Comparison of ENCODE assay signal across 21 cellular contexts in the genomic region with DNA sequence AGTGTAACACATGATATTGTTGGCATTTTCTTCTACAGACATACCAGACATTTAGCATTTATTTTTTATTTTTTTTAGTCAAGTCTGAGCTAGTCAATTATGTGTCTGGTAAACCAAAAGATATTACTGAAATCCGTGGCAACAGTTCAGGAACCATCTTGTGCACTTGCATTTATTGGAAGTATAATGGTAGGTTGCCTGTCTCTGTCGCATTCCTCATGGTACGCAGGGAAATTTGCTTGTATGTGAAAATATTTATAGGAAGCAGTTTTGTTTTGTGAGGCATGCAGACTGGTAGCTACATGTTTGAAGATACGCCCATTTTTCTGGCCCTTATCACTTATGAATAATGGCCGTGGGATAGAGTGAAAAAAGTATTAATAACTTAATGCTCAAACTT.
DNase-seq lines count a peak whose midpoint lies in the region; ATAC-seq, FAIRE-seq and TF ChIP-seq lines count a peak whose summit lies in the region.
"Had no signal": no experiment of that assay in that cellular context is flagged by ENCODE, and none has a peak within 500 bp of the region (broad histone marks: within the 10 kb centered on the region; RNA-seq: fewer than 3 reads in every experiment).

No MANE protein-coding gene starts in this region.

- no peak for ATAC-seq in GM18511 (IDR thresholded peaks at IDR 0.05; ENCODE audit: unreplicated experiment)
- ATAC-seq: activated CD8-positive, alpha-beta T cell treated with anti-CD3 and anti-CD28 coated beads, Interleukin-2, amount 10 ng/mL, durations not matched to agents 7 days and 5 days; heart left ventricle; left ventricle myocardium superior; mucosa of descending colon; SK-N-SH treated with all-trans-retinoic acid at 6 μM for 48 hours; WTC11 had no signal

- no peak overlapping the region for H2AFZ ChIP-seq in trophoblast cell (ENCODE audit: insufficient read depth, low read length, poor library complexity)

- no peaks in the 10 kb centered on the region for H3K79me1 ChIP-seq in trophoblast cell (ENCODE audit: low read length)

- DNase-seq in esophagus squamous epithelium (lab: John Stamatoyannopoulos, UW) (no peak), trophoblast cell (peak; percentile 13 to 62), vagina (ENCODE audit: extremely low spot score in 2 of 2) (no peak), HK-2 (ENCODE audit: unreplicated experiment) (no peak), RKO (ENCODE audit: low spot score) (no peak)
- DNase-seq: activated CD8-positive, alpha-beta T cell treated with anti-CD3 and anti-CD28 coated beads, Interleukin-2, amount 10 ng/mL, durations not matched to agents 7 days and 5 days; activated naive CD4-positive, alpha-beta T cell; activated T-cell treated with anti-CD3 and anti-CD28 coated beads, Interleukin-2, amount 50 U/mL, for 24 hours; AML-193; amygdala; central memory CD4-positive, alpha-beta T cell; heart left ventricle; left ventricle myocardium superior; mucosa of descending colon; NCI-H187 treated with DMSO at 0.1 percent for 48 hours; NCI-H345 had no signal

- H3K4me3 ChIP-seq in esophagus squamous epithelium (no peak overlapping the region), trophoblast cell (ENCODE audit: low read depth, low read length) (no peak overlapping the region), vagina (no peak overlapping the region)
- H3K4me3 ChIP-seq: heart left ventricle, mucosa of descending colon, right atrium auricular region had no signal

- H3K4me1 ChIP-seq in esophagus squamous epithelium = peaks cover 18 to 98% (median 43%) of the 10 kb centered on the region in 3 donors
- H3K4me1 ChIP-seq in trophoblast cell (ENCODE audit: control insufficient read depth in 1 of 2, insufficient read depth in 2 of 2, low read length in 2 of 2) = peaks cover 0 to 3% of the 10 kb centered on the region in 2 experiments
- peaks cover 39% of the 10 kb centered on the region for H3K4me1 ChIP-seq in vagina

- no peak overlapping the region for H3K23ac ChIP-seq in trophoblast cell (ENCODE audit: low read length)

- peak overlapping the region; percentile 69 for H2AK5ac ChIP-seq in trophoblast cell (ENCODE audit: low read length)

- no peak overlapping the region for H2BK5ac ChIP-seq in trophoblast cell (ENCODE audit: low read depth, low read length, poor library complexity)

- H3K79me2 ChIP-seq in trophoblast cell (ENCODE audit: control insufficient read depth, insufficient read depth, low read length, poor library complexity) = no peaks in the 10 kb centered on the region

- H3K14ac ChIP-seq in trophoblast cell (ENCODE audit: low read length) = no peak overlapping the region

- H3K9me3 ChIP-seq in esophagus squamous epithelium = no peaks in the 10 kb centered on the region
- no peaks in the 10 kb centered on the region for H3K9me3 ChIP-seq in trophoblast cell (ENCODE audit: insufficient read depth, low read depth, low read length)
- H3K9me3 ChIP-seq in vagina = no peaks in the 10 kb centered on the region
- H3K9me3 ChIP-seq: mucosa of descending colon, right atrium auricular region had no signal

- intact Hi-C loops in esophagus squamous epithelium (cut with DNase I) = no loop called here
- intact Hi-C loops in vagina (cut with DNase I) = no loop called here

- H3K27ac ChIP-seq in esophagus squamous epithelium (peak overlapping the region; percentile 57 to 80 (median 72)), trophoblast cell (ENCODE audit: low read depth, low read length) (no peak overlapping the region), vagina (peak overlapping the region; percentile 66)

- no peak overlapping the region for H3K9ac ChIP-seq in trophoblast cell (ENCODE audit: low read length)

- no peak overlapping the region for H2BK120ac ChIP-seq in trophoblast cell (ENCODE audit: insufficient read depth, low read length, poor library complexity)

- no peak overlapping the region for H3K18ac ChIP-seq in trophoblast cell (ENCODE audit: low read length)

- 41 to 45% methylated on average over 5 of the region's 5 CpGs for WGBS in esophagus squamous epithelium, 2 donors
- WGBS in trophoblast cell (ENCODE audit: extremely low coverage, insufficient coverage, insufficient read length) = no CpG with 5 or more reads among the region's 5 CpGs

- no peak overlapping the region for H4K8ac ChIP-seq in trophoblast cell (ENCODE audit: low read depth, low read length)

- H3K36me3 ChIP-seq in esophagus squamous epithelium (no peaks in the 10 kb centered on the region), trophoblast cell (ENCODE audit: control insufficient read depth in 1 of 2, insufficient read depth in 2 of 2, low read length in 2 of 2) (no peaks in the 10 kb centered on the region), vagina (no peaks in the 10 kb centered on the region)
- H3K36me3 ChIP-seq: heart left ventricle, right atrium auricular region had no signal

- TF ChIP-seq POLR2A in esophagus squamous epithelium (IDR thresholded peaks at IDR 0.05) = no peak
- TF ChIP-seq POLR2A in vagina (IDR thresholded peaks at IDR 0.05) = no peak

- H4K91ac ChIP-seq in trophoblast cell (ENCODE audit: low read depth, low read length) = no peak overlapping the region

- H3K27me3 ChIP-seq in esophagus squamous epithelium (no peaks in the 10 kb centered on the region), trophoblast cell (ENCODE audit: insufficient read depth, low read length) (no peaks in the 10 kb centered on the region), vagina (no peaks in the 10 kb centered on the region)
- H3K27me3 ChIP-seq: heart left ventricle, right atrium auricular region had no signal

- peak; percentile 36 for FAIRE-seq in TTC549 (lab: Jason Lieb, UNC)

- TF ChIP-seq CTCF in esophagus squamous epithelium (IDR thresholded peaks at IDR 0.05) (no peak), vagina (IDR thresholded peaks at IDR 0.05) (no peak)

- no peak overlapping the region for H3K4me2 ChIP-seq in trophoblast cell (ENCODE audit: low read length)

- H3K4ac ChIP-seq in trophoblast cell (ENCODE audit: low read depth, low read length) = no peak overlapping the region

- no peak overlapping the region for H2BK12ac ChIP-seq in trophoblast cell (ENCODE audit: low read length)

- H4K12ac ChIP-seq in trophoblast cell (ENCODE audit: low read depth, low read length) = no peak overlapping the region

Comparison
In these comparisons a context has a peak if more than half of its experiments do, and no peak if none do; other contexts are left out.
1. DNase-seq: peak in trophoblast cell (2 of 2); none in esophagus squamous epithelium (single experiment), vagina (0 of 2), HK-2 (single experiment) and RKO (single experiment).